ENCODE assay signal across 22 cellular contexts in the genomic region with DNA sequence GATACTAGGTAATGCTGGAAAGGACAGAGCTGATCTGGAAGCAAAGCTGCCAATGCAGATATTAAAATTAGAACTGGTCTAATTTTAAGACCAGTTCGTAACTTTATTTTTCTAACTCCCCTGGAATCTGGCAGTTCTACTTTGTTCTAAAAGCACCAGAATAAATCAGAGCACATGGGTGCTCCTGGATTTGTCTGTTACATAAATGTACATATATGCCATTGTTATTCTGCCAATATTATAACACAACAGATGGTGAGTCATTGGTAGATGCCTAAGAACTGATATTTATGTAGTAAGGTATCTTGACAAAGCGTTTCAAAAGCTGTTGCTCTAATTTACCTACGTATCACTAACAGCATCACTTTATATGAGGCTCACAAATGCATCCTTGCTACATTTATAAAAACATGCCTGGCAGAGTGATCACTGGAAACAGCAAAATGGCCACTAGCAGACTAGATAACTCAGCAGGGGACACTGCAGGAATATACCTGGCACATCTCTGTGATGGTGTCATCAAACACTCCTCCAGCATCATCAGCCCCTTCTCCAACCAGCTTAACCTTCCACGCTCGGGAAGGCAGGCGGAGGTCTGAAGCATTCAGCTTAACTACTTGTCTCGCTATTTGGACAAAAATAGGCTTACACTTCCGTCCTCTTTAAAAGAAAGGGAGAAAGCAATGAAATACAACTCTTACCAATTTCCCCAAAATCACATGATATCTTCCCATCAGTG. TPM values are rescaled to one million over a fixed set of nuclear protein-coding genes. Genes with fewer than 3 reads are reported as not detected.
DNase-seq lines count a peak whose midpoint lies in the region; ATAC-seq, FAIRE-seq and TF ChIP-seq lines count a peak whose summit lies in the region.
"Had no signal": no experiment of that assay in that cellular context is flagged by ENCODE, and none has a peak within 500 bp of the region (broad histone marks: within the 10 kb centered on the region; RNA-seq: fewer than 3 reads in every experiment).

No MANE protein-coding gene starts in this region.

- H3K36me3 Mint-ChIP-seq in T-cell (peaks cover 55% of the 10 kb centered on the region), neural crest cell (ENCODE audit: low read depth) (peaks cover 47% of the 10 kb centered on the region)

- ATAC-seq in A549 (no peak), T-cell (replicated peaks in 1 of 4) (no peak)
- ATAC-seq: SK-N-SH treated with all-trans-retinoic acid at 6 μM for 48 hours had no signal

- peaks cover 44% of the 10 kb centered on the region for H3K36me3 ChIP-seq in HAP-1 (replicated peaks)

- H3K4me3 Mint-ChIP-seq in T-cell: no peak overlapping the region
- H3K4me3 Mint-ChIP-seq in neural crest cell: no peak overlapping the region
- H3K4me3 Mint-ChIP-seq: CD4-positive, CD25-positive, alpha-beta regulatory T cell; H9 had no signal

- CTCF ChIA-PET in A549 (lab: Yijun Ruan, JAX): interaction anchor here (1.0 to 4.4 kb wide), 6 partner anchors 9 to 23 kb away, joined by 3 to 29 read pairs (median 3); no protein-coding TSS in a partner anchor
- CTCF ChIA-PET in T-cell (lab: Charles Lee): interaction anchor here (0.5 to 0.6 kb wide), 3 partner anchors 27 to 1691 kb away, joined by 3 read pairs; no protein-coding TSS in a partner anchor

- H3K4me1 Mint-ChIP-seq in T-cell: peaks cover 0 to 2% (median 0%) of the 10 kb centered on the region in 3 donors
- H3K4me1 Mint-ChIP-seq in neural crest cell: peaks cover under 1% of the 10 kb centered on the region
- H3K4me1 Mint-ChIP-seq: H9 had no signal

- TF ChIP-seq CTCF in A549 (IDR thresholded peaks at IDR 0.05): no peak
- no peak for TF ChIP-seq CTCF in dorsolateral prefrontal cortex (IDR thresholded peaks at IDR 0.05 in 54 of 56, conservative IDR thresholded peaks at IDR 0.05 in 2 of 56; ENCODE audit: low read depth in 1 of 56, partially characterized antibody in 56 of 56)
- TF ChIP-seq CTCF in neural crest cell (conservative IDR thresholded peaks at IDR 0.05): no peak

- H3K27me3 Mint-ChIP-seq in T-cell: no peaks in the 10 kb centered on the region
- H3K27me3 Mint-ChIP-seq in neural crest cell (ENCODE audit: low read depth): no peaks in the 10 kb centered on the region
- H3K27me3 Mint-ChIP-seq: CD4-positive, CD25-positive, alpha-beta regulatory T cell had no signal

- TF ChIP-seq EP300 in A549 (IDR thresholded peaks at IDR 0.05): no peak

- WGBS in A549 (ENCODE audit: missing lambda C conversion rate): 86% methylated on average over 8 of the region's 8 CpGs

- POLR2A ChIA-PET in A549 (lab: Yijun Ruan, JAX): interaction anchor here (0.5 kb wide), 1 partner anchor 265 kb away, joined by 3 read pairs; no protein-coding TSS in a partner anchor
- POLR2A ChIA-PET in T-cell (lab: Charles Lee): interaction anchor here in 1 of 2 donors (0.5 kb wide), 1 partner anchor 853 kb away, joined by 6 read pairs; no protein-coding TSS in a partner anchor

- H3K27me3 ChIP-seq in dorsolateral prefrontal cortex: no peaks in the 10 kb centered on the region
- H3K27me3 ChIP-seq in HAP-1 (ENCODE audit: low read depth): no peaks in the 10 kb centered on the region
- H3K27me3 ChIP-seq: Peyer's patch had no signal

- H3K4me1 ChIP-seq in A549 (no peaks in the 10 kb centered on the region), HAP-1 (peaks cover 9% of the 10 kb centered on the region)
- H3K4me1 ChIP-seq: Caco-2, Peyer's patch had no signal

- TF ChIP-seq POLR2A in A549 (IDR thresholded peaks at IDR 0.05; ENCODE audit: low read length): no peak

- H3K9me3 ChIP-seq in A549 (no peaks in the 10 kb centered on the region; the same call in 2 of the 3 replicates), HAP-1 (no peaks in the 10 kb centered on the region; the same call in 1 of the 2 replicates)
- H3K9me3 ChIP-seq: Caco-2, Peyer's patch had no signal

- no peaks in the 10 kb centered on the region for H3K9me3 Mint-ChIP-seq in T-cell
- H3K9me3 Mint-ChIP-seq in neural crest cell: peaks cover 6% of the 10 kb centered on the region
- H3K9me3 Mint-ChIP-seq: H9 had no signal

- H3K27ac Mint-ChIP-seq in T-cell (peak overlapping the region; percentile 46 to 55), neural crest cell (ENCODE audit: unreplicated experiment) (peak overlapping the region; percentile 5)
- H3K27ac Mint-ChIP-seq: H9 had no signal

- H3K4me3 ChIP-seq in A549: no peak overlapping the region
- H3K4me3 ChIP-seq in dorsolateral prefrontal cortex: no peak overlapping the region
- H3K4me3 ChIP-seq in HAP-1: no peak overlapping the region
- H3K4me3 ChIP-seq: GM23248, Peyer's patch had no signal

- in situ Hi-C loops in HAP-1 (cut with MboI; ENCODE audit: low sequenced_read_pairs): no loop called here

- intact Hi-C loops in dorsolateral prefrontal cortex (cut with DNase I): no loop called here
- intact Hi-C loops in posterior cingulate gyrus (cut with DNase I): no loop called here

- no peak overlapping the region for H3K4me2 ChIP-seq in A549

- FAIRE-seq in A549 (lab: Jason Lieb, UNC): no peak
- FAIRE-seq: GM12891 had no signal

- DNase-seq in A549 (ENCODE audit: low read depth in 1 of 2, low spot score in 1 of 2): no peak
- DNase-seq in T-cell: no peak
- DNase-seq in dorsolateral prefrontal cortex: peak in 1 of 10 donors; percentile 59
- DNase-seq in neural crest cell (ENCODE audit: low read depth, low spot score): no peak
- DNase-seq in posterior cingulate gyrus: no peak
- DNase-seq in HAP-1 (ENCODE audit: low spot score in 2 of 2): no peak
- DNase-seq in medulla oblongata (ENCODE audit: extremely low spot score): no peak
- DNase-seq: Caco-2; CD4-positive, CD25-positive, alpha-beta regulatory T cell; DMS 273 treated with DMSO at 0.1 percent for 48 hours; DMS79 treated with DMSO at 0.1 percent for 48 hours; GM23248; H9; KG1; NCI-H1092 treated with DMSO at 0.1 percent for 48 hours; NCI-H1436 treated with DMSO at 0.1 percent for 48 hours; NCI-H1930; NCI-H345; NCI-H526; Peyer's patch had no signal

- no peak overlapping the region for H3K27ac ChIP-seq in A549
- H3K27ac ChIP-seq in dorsolateral prefrontal cortex: peak overlapping the region in 55 of 59 donors; percentile 11 to 98 (median 62)
- H3K27ac ChIP-seq: GM23248, Peyer's patch had no signal

- TF ChIP-seq RAD21 in A549 (conservative IDR thresholded peaks at IDR 0.05 in 1 of 2, IDR thresholded peaks at IDR 0.05 in 1 of 2): no peak

TF ChIP-seq in A549, 52 proteins besides CTCF, POLR2A, EP300 and RAD21:
- TF ChIP-seq FOSL2 (IDR thresholded peaks at IDR 0.05) (no peak), FOSL2 (CRISPR knock-in tag; IDR thresholded peaks at IDR 0.05) (peak; percentile 44), TFCP2L1 (CRISPR knock-in tag; IDR thresholded peaks at IDR 0.05) (no peak)

RNA-seq across cellular contexts. Expression of a gene that starts 26.2 kb away (rescaled TPM):
- polyA plus RNA-seq in A549 (2011; rRNA removed) (0.09 and 0.18 TPM in 2 replicates), A549 (2017; fragmentation: RNase III; extraction: RNeasy Plus Mini Kit Qiagen cat#74134 plus additional on column Dnase treatment) (0.13 to 0.23 TPM (median 0.18 TPM) in 3 replicates)
- 0.28 and 0.29 TPM in 2 replicates for polyA plus RNA-seq in A549 (2012; cell fraction: cytosol; rRNA removed)
- 0.41 and 0.49 TPM in 2 replicates for polyA plus RNA-seq in A549 (2012; cell fraction: nucleus; rRNA removed)
- polyA minus RNA-seq in A549 (2011; rRNA and poly(A)+ RNA removed): 0.33 and 0.78 TPM in 2 replicates
- total RNA-seq in T-cell (1 to 10 TPM in 4 of 5 donors, under 1 TPM in 1; 0.75 to 2.0 (median 1.5) TPM), dorsolateral prefrontal cortex (1 to 10 TPM in 111 of 120 experiments, under 1 TPM in 9; 0.60 to 5.0 (median 2.0) TPM), neural crest cell (0.93 and 1.0 TPM in 2 replicates)
- total RNA-seq: Caco-2 had no signal

Comparison
In these comparisons a context has a peak if more than half of its experiments do, and no peak if none do; other contexts are left out.
1. H3K27ac ChIP-seq: peak in dorsolateral prefrontal cortex (55 of 59); none in A549 (0 of 2).